ENCODE assay signal across 29 cellular contexts in genomic region chr2:110885256-110885655, GRCh38.
"Had no signal": no experiment of that assay in that cellular context is flagged by ENCODE, and none has a peak within 500 bp of the region (broad histone marks: within the 10 kb centered on the region; RNA-seq: fewer than 3 reads in every experiment).

No MANE protein-coding gene starts in this region.

- H3K27me3 ChIP-seq: colonic mucosa, esophagus muscularis mucosa, esophagus squamous epithelium, gastrocnemius medialis, gastroesophageal sphincter, heart left ventricle had no signal

- H3K9me3 ChIP-seq: colonic mucosa, esophagus muscularis mucosa, esophagus squamous epithelium, gastrocnemius medialis, gastroesophageal sphincter, heart left ventricle had no signal

- H3K36me3 ChIP-seq: colonic mucosa, esophagus muscularis mucosa, esophagus squamous epithelium, gastrocnemius medialis, gastroesophageal sphincter, heart left ventricle, heart right ventricle had no signal

- H3K4me1 ChIP-seq: colonic mucosa, esophagus muscularis mucosa, esophagus squamous epithelium, gastrocnemius medialis, gastroesophageal sphincter, heart left ventricle, heart right ventricle had no signal

- H3K4me3 Mint-ChIP-seq: dendritic cell treated with granulocyte-macrophage colony-stimulating factor and Interleukin-4, amounts not matched to agents 40 ng/mL and 50 ng/mL, for 4 days; effector memory CD8-positive, alpha-beta T cell; endodermal cell had no signal

- ATAC-seq: effector memory CD8-positive, alpha-beta T cell; esophagus mucosa; foreskin keratinocyte; gastrocnemius medialis; gastroesophageal sphincter; heart left ventricle; heart right ventricle had no signal

- DNase-seq: colonic mucosa; cortex of kidney; dermis blood vessel endothelial cell; dorsolateral prefrontal cortex; effector CD4-positive, alpha-beta T cell; effector CD8-positive, alpha-beta T cell; effector memory CD4-positive, alpha-beta T cell; effector memory CD8-positive, alpha-beta T cell; endodermal cell; erythroblast; esophagus squamous epithelium; foreskin fibroblast; foreskin keratinocyte; foreskin melanocyte; gastrocnemius medialis; glutamatergic neuron; head of caudate nucleus; heart left ventricle; heart right ventricle had no signal

- FAIRE-seq: colon, endometrium, endothelial cell of umbilical vein, frontal cortex had no signal

- H3K27ac ChIP-seq: colonic mucosa, coronary artery, dorsolateral prefrontal cortex, epithelial cell of prostate, esophagus muscularis mucosa, esophagus squamous epithelium, foreskin keratinocyte, gastrocnemius medialis, gastroesophageal sphincter, heart left ventricle, heart right ventricle had no signal

- H3K4me1 Mint-ChIP-seq: endodermal cell had no signal

- H3K4me3 ChIP-seq: colonic mucosa, coronary artery, dorsolateral prefrontal cortex, esophagus muscularis mucosa, esophagus squamous epithelium, gastrocnemius medialis, gastroesophageal sphincter, heart left ventricle, heart right ventricle had no signal

- H3K27ac Mint-ChIP-seq: dendritic cell treated with granulocyte-macrophage colony-stimulating factor and Interleukin-4, amounts not matched to agents 40 ng/mL and 50 ng/mL, for 4 days; effector memory CD8-positive, alpha-beta T cell; endodermal cell had no signal

- H3K9me3 Mint-ChIP-seq: dendritic cell treated with granulocyte-macrophage colony-stimulating factor and Interleukin-4, amounts not matched to agents 40 ng/mL and 50 ng/mL, for 4 days; effector memory CD8-positive, alpha-beta T cell had no signal
